In genomic region chr17:17042381-17042736, GRCh38 we compare ENCODE assay signal across 8 cellular contexts. TPM values are rescaled to one million over a fixed set of nuclear protein-coding genes. Genes with fewer than 3 reads are reported as not detected.
DNase-seq lines count a peak whose midpoint lies in the region; ATAC-seq, FAIRE-seq and TF ChIP-seq lines count a peak whose summit lies in the region.

TSS of gene MPRIP (plus strand) at chr17:17042457. CDS start at chr17:17042849, 392 bp downstream.

- ATAC-seq in GM19397 (IDR thresholded peaks at IDR 0.05; ENCODE audit: unreplicated experiment) (peak; percentile 21), pancreas (no peak), HG03095 (IDR thresholded peaks at IDR 0.05; ENCODE audit: unreplicated experiment) (no peak)

- H3K4me1 ChIP-seq in pancreas = peaks cover 7 to 26% (median 24%) of the 10 kb centered on the region in 3 donors

- H3K27me3 ChIP-seq in pancreas = no peaks in the 10 kb centered on the region

- TF ChIP-seq CTCF in fibroblast of villous mesenchyme (IDR thresholded peaks at IDR 0.05; ENCODE audit: insufficient read depth, low read depth, low read length) = no peak
- no peak for TF ChIP-seq CTCF in pancreas (IDR thresholded peaks at IDR 0.05)

- H3K4me3 ChIP-seq in fibroblast of villous mesenchyme (ENCODE audit: low read depth, low read length) = peak within 1 kb of the TSS; percentile 93
- peak within 1 kb of the TSS; percentile 42 to 69 (median 62) for H3K4me3 ChIP-seq in pancreas

- H3K9me3 ChIP-seq in pancreas = no peaks in the 10 kb centered on the region

- no peaks in the 10 kb centered on the region for H3K36me3 ChIP-seq in pancreas

- intact Hi-C loops in pancreas (cut with DNase I) = no loop called here

- no peak for DNase-seq in SK-MEL-5 (ENCODE audit: low read depth, low spot score)
- DNase-seq in fibroblast of villous mesenchyme (ENCODE audit: low read depth) = no peak
- DNase-seq in pancreas = no peak
- DNase-seq in RKO (ENCODE audit: low spot score) = no peak
- DNase-seq in middle frontal gyrus (ENCODE audit: extremely low spot score, low spot score) = no peak
- DNase-seq in glomerular visceral epithelial cell (ENCODE audit: extremely low spot score) = no peak

- H3K27ac ChIP-seq in pancreas = peak within 1 kb of the TSS; percentile 56 to 83 (median 71)

- 0 to 2% methylated on average over 33 to 68 of the region's 68 CpGs for WGBS in pancreas, 2 donors

- FAIRE-seq in pancreas (lab: Jason Lieb, UNC) = no peak

- in situ Hi-C loops in SK-MEL-5 (cut with HindIII; ENCODE audit: low pct_unique_long_range_greater_than_20kb, low sequenced_read_pairs) = no loop called here

RNA-seq across cellular contexts. Expression of gene MPRIP, which starts in this region (rescaled TPM):
- total RNA-seq in SK-MEL-5 (2014; rRNA removed; shearing (Covaris generic)) = 85.5 and 87.9 TPM in 2 replicates
- 101 and 118 TPM in 2 replicates for polyA plus RNA-seq in SK-MEL-5 (2015; cell fraction: cytosol; rRNA removed)
- polyA plus RNA-seq in SK-MEL-5 (2015; cell fraction: nucleus; rRNA removed) = 106 and 128 TPM in 2 replicates
- 157 and 178 TPM in 2 replicates for total RNA-seq in fibroblast of villous mesenchyme
- 100 to 1,000 TPM in 2 of 6 donors, 10 to 100 TPM in 4; 91.8 to 134 (median 98.1) TPM for total RNA-seq in pancreas
- 100 to 1,000 TPM; 174 to 242 TPM for polyA plus RNA-seq in pancreas
